In genomic region chr14:30874999-30875787, GRCh38 we compare ENCODE assay signal across 8 cellular contexts. TPM values are rescaled to one million over a fixed set of nuclear protein-coding genes. Genes with fewer than 3 reads are reported as not detected.
A peak's percentile ranks its signal among the peaks of the same experiment; 100 is the strongest.
DNase-seq lines count a peak whose midpoint lies in the region; ATAC-seq and TF ChIP-seq lines count a peak whose summit lies in the region.

No MANE protein-coding gene starts in this region.

- TF ChIP-seq CTCF in GM13976 (IDR thresholded peaks at IDR 0.05; ENCODE audit: borderline replicate concordance, control extremely low read depth, extremely low read depth, insufficient read depth, missing control alignments) (no peak), ascending aorta (IDR thresholded peaks at IDR 0.05) (no peak)

- peak overlapping the region; percentile 65 for H3K27ac Mint-ChIP-seq in stimulated activated naive B cell treated with anti-CD40 and anti-IgM and Interleukin-4, amounts not matched to agents 10 μg/mL and 1 μg/mL and 100 μg/mL, for 72 hours

- in situ Hi-C loops in GM13976 (cut with MboI; ENCODE audit: low sequenced_read_pairs, unreplicated experiment), result no loop called here

- peaks cover 23 to 32% of the 10 kb centered on the region in 2 donors for H3K27me3 Mint-ChIP-seq in stimulated activated naive B cell treated with anti-CD40 and anti-IgM and Interleukin-4, amounts not matched to agents 10 μg/mL and 1 μg/mL and 100 μg/mL, for 72 hours

- intact Hi-C loops in ascending aorta (cut with DNase I), result no loop called here

- no peaks in the 10 kb centered on the region for H3K9me3 ChIP-seq in ascending aorta

- H3K9me3 Mint-ChIP-seq in stimulated activated naive B cell treated with anti-CD40 and anti-IgM and Interleukin-4, amounts not matched to agents 10 μg/mL and 1 μg/mL and 100 μg/mL, for 72 hours, result no peaks in the 10 kb centered on the region

- peaks cover 14 to 30% of the 10 kb centered on the region in 2 donors for H3K4me1 Mint-ChIP-seq in stimulated activated naive B cell treated with anti-CD40 and anti-IgM and Interleukin-4, amounts not matched to agents 10 μg/mL and 1 μg/mL and 100 μg/mL, for 72 hours

- peaks cover 2 to 8% of the 10 kb centered on the region in 2 donors for H3K4me1 ChIP-seq in ascending aorta

- peak overlapping the region; percentile 91 to 96 for H3K4me3 Mint-ChIP-seq in stimulated activated naive B cell treated with anti-CD40 and anti-IgM and Interleukin-4, amounts not matched to agents 10 μg/mL and 1 μg/mL and 100 μg/mL, for 72 hours

- H3K4me3 ChIP-seq in Jurkat, Clone E6-1 (ENCODE audit: low read length), result peak overlapping the region; percentile 62
- peak overlapping the region; percentile 66 to 69 for H3K4me3 ChIP-seq in ascending aorta

- no peaks in the 10 kb centered on the region for H3K36me3 ChIP-seq in ascending aorta

- H3K27ac ChIP-seq in ascending aorta, result no peak overlapping the region

- peaks cover 0 to 2% of the 10 kb centered on the region in 2 donors for H3K36me3 Mint-ChIP-seq in stimulated activated naive B cell treated with anti-CD40 and anti-IgM and Interleukin-4, amounts not matched to agents 10 μg/mL and 1 μg/mL and 100 μg/mL, for 72 hours

- peaks cover 14% of the 10 kb centered on the region for H3K27me3 ChIP-seq in ascending aorta

- peak; percentile 26 for ATAC-seq in GM21786 (IDR thresholded peaks at IDR 0.05; ENCODE audit: unreplicated experiment)
- peak; percentile 37 to 46 for ATAC-seq in stimulated activated naive B cell treated with anti-CD40 and anti-IgM and Interleukin-4, amounts not matched to agents 10 μg/mL and 1 μg/mL and 100 μg/mL, for 72 hours (replicated peaks)

- DNase-seq in GM13976 (ENCODE audit: low spot score) (peak; percentile 60), ascending aorta (ENCODE audit: low spot score in 2 of 2) (no peak), islet precursor cell (peak; percentile 58), putamen (ENCODE audit: low spot score) (no peak), NCI-H2029 treated with DMSO at 0.1 percent for 48 hours (lab: John Stamatoyannopoulos, UW) (no peak)
- no peak for DNase-seq in Jurkat, Clone E6-1 (ENCODE audit: low read depth, low spot score)
- DNase-seq in stimulated activated naive B cell treated with anti-CD40 and anti-IgM and Interleukin-4, amounts not matched to agents 10 μg/mL and 1 μg/mL and 100 μg/mL, for 72 hours, result peak; percentile 3

RNA-seq across cellular contexts. Expression of gene COCH, which starts 0.8 kb away (rescaled TPM):
- 56.9 TPM for polyA plus RNA-seq in Jurkat, Clone E6-1 (2012; ENCODE audit: insufficient read depth, insufficient read length)
- 0.11 TPM for total RNA-seq in ascending aorta

Comparison
In these comparisons a context has a peak if more than half of its experiments do, and no peak if none do; other contexts are left out.
1. DNase-seq: peak in GM13976 (single experiment), islet precursor cell (single experiment) and stimulated activated naive B cell treated with anti-CD40 and anti-IgM and Interleukin-4, amounts not matched to agents 10 μg/mL and 1 μg/mL and 100 μg/mL, for 72 hours (single experiment); none in Jurkat, Clone E6-1 (single experiment), ascending aorta (0 of 2), putamen (single experiment) and NCI-H2029 treated with DMSO at 0.1 percent for 48 hours (single experiment).